31 cellular contexts compared by ENCODE assay signal in genomic region chrX:128676651-128677050, GRCh38.
"Had no signal": no experiment of that assay in that cellular context is flagged by ENCODE, and none has a peak within 500 bp of the region (broad histone marks: within the 10 kb centered on the region; RNA-seq: fewer than 3 reads in every experiment).

No MANE protein-coding gene starts in this region.

- DNase-seq: activated CD4-positive, alpha-beta T cell treated with anti-CD3 and anti-CD28 coated beads for 48 hours; activated CD4-positive, alpha-beta T cell treated with anti-CD3 and anti-CD28 coated beads, Interleukin-2, amount 50 U/mL, for 4 hours; activated CD4-positive, CD25-positive, alpha-beta regulatory T cell treated with anti-CD3 and anti-CD28 coated beads, Interleukin-2, amount 50 U/mL, for 72 hours; activated CD8-positive, alpha-beta memory T cell treated with anti-CD3 and anti-CD28 coated beads, Interleukin-2, amount 50 U/mL, for 48 hours; activated CD8-positive, alpha-beta T cell treated with anti-CD3 and anti-CD28 coated beads, Interleukin-2, amount 10 ng/mL, durations not matched to agents 7 days and 5 days; activated naive CD4-positive, alpha-beta T cell treated with anti-CD3 and anti-CD28 coated beads, Interleukin-2, amount 50 U/mL, for 16 hours; activated naive CD8-positive, alpha-beta T cell treated with anti-CD3 and anti-CD28 coated beads, Interleukin-2, amount 10 ng/mL, durations not matched to agents 7 days and 5 days; activated T-cell treated with anti-CD3 and anti-CD28 coated beads, Interleukin-2, amount 50 U/mL, for 1 hour; adrenal gland; aorta; caudate nucleus; Karpas-422; NCI-H1092 treated with DMSO at 0.1 percent for 48 hours; NCI-H1694 treated with DMSO at 0.1 percent for 48 hours; NCI-H2029 treated with DMSO at 0.1 percent for 48 hours; NCI-H345; NCI-H510A; NCI-H526 treated with DMSO at 0.1 percent for 48 hours; NCI-H82; NK-92 treated with Interleukin-12 subunit alpha and Interleukin-12 subunit beta, amount 100 ng/mL, for 24 hours; OCI-M1; Right ventricle myocardium superior; T-helper 17 cell; T-helper 9 cell had no signal

- H3K36me3 Mint-ChIP-seq: activated naive CD8-positive, alpha-beta T cell treated with anti-CD3 and anti-CD28 coated beads, Interleukin-2, amount 10 ng/mL, durations not matched to agents 7 days and 5 days had no signal

- H3K27ac Mint-ChIP-seq: activated CD8-positive, alpha-beta T cell treated with anti-CD3 and anti-CD28 coated beads, Interleukin-2, amount 10 ng/mL, durations not matched to agents 7 days and 5 days; activated naive CD8-positive, alpha-beta T cell treated with anti-CD3 and anti-CD28 coated beads, Interleukin-2, amount 10 ng/mL, durations not matched to agents 7 days and 5 days; T-helper 17 cell; WTC11 had no signal

- H3K4me1 Mint-ChIP-seq: activated naive CD8-positive, alpha-beta T cell treated with anti-CD3 and anti-CD28 coated beads, Interleukin-2, amount 10 ng/mL, durations not matched to agents 7 days and 5 days; T-helper 17 cell had no signal

- H3K27ac ChIP-seq: adrenal gland, breast epithelium, RWPE1, SJCRH30 had no signal

- H3K27me3 Mint-ChIP-seq: activated naive CD8-positive, alpha-beta T cell treated with anti-CD3 and anti-CD28 coated beads, Interleukin-2, amount 10 ng/mL, durations not matched to agents 7 days and 5 days; T-helper 17 cell had no signal

- ATAC-seq: activated CD8-positive, alpha-beta T cell treated with anti-CD3 and anti-CD28 coated beads, Interleukin-2, amount 10 ng/mL, durations not matched to agents 7 days and 5 days; K562; Panc1; SK-N-SH treated with all-trans-retinoic acid at 6 μM for 48 hours; T-helper 17 cell; WTC11 had no signal

- H3K27me3 ChIP-seq: SJCRH30 had no signal

- H3K4me3 ChIP-seq: adrenal gland, breast epithelium, K562, SJCRH30 had no signal

- H3K9me3 ChIP-seq: adrenal gland, breast epithelium, SJCRH30 had no signal

- H3K36me3 ChIP-seq: adrenal gland, breast epithelium, SJCRH30 had no signal

- H3K4me1 ChIP-seq: adrenal gland, breast epithelium, SJCRH30 had no signal

- H3K4me3 Mint-ChIP-seq: activated CD8-positive, alpha-beta T cell treated with anti-CD3 and anti-CD28 coated beads, Interleukin-2, amount 10 ng/mL, durations not matched to agents 7 days and 5 days; activated naive CD8-positive, alpha-beta T cell treated with anti-CD3 and anti-CD28 coated beads, Interleukin-2, amount 10 ng/mL, durations not matched to agents 7 days and 5 days; T-helper 17 cell; WTC11 had no signal
